ENCODE assay signal across 14 cellular contexts in genomic region chr10:69494626-69495558, GRCh38. TPM values are rescaled to one million over a fixed set of nuclear protein-coding genes. Genes with fewer than 3 reads are reported as not detected.
DNase-seq lines count a peak whose midpoint lies in the region; ATAC-seq, FAIRE-seq and TF ChIP-seq lines count a peak whose summit lies in the region.
"Had no signal": no experiment of that assay in that cellular context is flagged by ENCODE, and none has a peak within 500 bp of the region (broad histone marks: within the 10 kb centered on the region; RNA-seq: fewer than 3 reads in every experiment).

No MANE protein-coding gene starts in this region.

- no peak for TF ChIP-seq EP300 in transverse colon (IDR thresholded peaks at IDR 0.05; ENCODE audit: low read depth)

- peak; percentile 31 to 57 for ATAC-seq in left cardiac atrium
- ATAC-seq: left lung; stimulated activated naive CD8-positive, alpha-beta T cell treated with anti-CD3 and anti-CD28 coated beads, Interleukin-15, Interleukin-2, amounts not matched to agents 100 U/mL and 50 U/mL, for 24 hours had no signal

- no peak overlapping the region for H3K4me3 ChIP-seq in astrocyte (ENCODE audit: insufficient read depth, low read depth, low read length)
- no peak overlapping the region for H3K4me3 ChIP-seq in osteoblast (ENCODE audit: insufficient read depth, low read length)
- no peak overlapping the region for H3K4me3 ChIP-seq in transverse colon
- H3K4me3 ChIP-seq in vagina, result no peak overlapping the region
- H3K4me3 ChIP-seq: left lung had no signal

- H4K20me1 ChIP-seq in astrocyte (ENCODE audit: insufficient read depth, low read length) (no peaks in the 10 kb centered on the region), osteoblast (ENCODE audit: insufficient read depth, low read length) (no peaks in the 10 kb centered on the region)

- no peak overlapping the region for H3K27ac Mint-ChIP-seq in astrocyte (ENCODE audit: unreplicated experiment)
- H3K27ac Mint-ChIP-seq in activated T-helper 2 cell treated with anti-CD3 and anti-CD28 coated beads, Interferon-gamma antibody, Interleukin-2, Interleukin-4, amounts not matched to agents 10 μg/mL and 5 μg/mL and 100 μg/mL, durations not matched to agents 14 hours and 24 hours and 36 hours, result no peak overlapping the region
- H3K27ac Mint-ChIP-seq: activated naive CD8-positive, alpha-beta T cell treated with anti-CD3 and anti-CD28 coated beads for 36 hours had no signal

- H3K4me1 ChIP-seq in astrocyte (ENCODE audit: insufficient read depth, low read length) (no peaks in the 10 kb centered on the region), osteoblast (ENCODE audit: insufficient read depth, low read length) (peaks cover 4% of the 10 kb centered on the region), transverse colon (peaks cover 5 to 29% (median 16%) of the 10 kb centered on the region in 4 donors), vagina (peaks cover 7% of the 10 kb centered on the region)
- H3K4me1 ChIP-seq: left lung, parathyroid adenoma had no signal

- peaks cover 6% of the 10 kb centered on the region for H3K27me3 ChIP-seq in astrocyte (ENCODE audit: insufficient read depth, low read length)
- no peaks in the 10 kb centered on the region for H3K27me3 ChIP-seq in osteoblast (ENCODE audit: insufficient read depth, low read length)
- no peaks in the 10 kb centered on the region for H3K27me3 ChIP-seq in transverse colon
- no peaks in the 10 kb centered on the region for H3K27me3 ChIP-seq in vagina
- H3K27me3 ChIP-seq: left lung had no signal

- 84 to 93% methylated on average over 3 to 30 of the region's 30 CpGs for WGBS in transverse colon (ENCODE audit: low coverage in 1 of 2), 2 donors

- H3K27ac ChIP-seq in astrocyte (ENCODE audit: low read depth, low read length) (no peak overlapping the region), osteoblast (ENCODE audit: low read depth, low read length) (no peak overlapping the region), transverse colon (peak overlapping the region; percentile 53 to 79 (median 75)), vagina (no peak overlapping the region)
- H3K27ac ChIP-seq: left lung, parathyroid adenoma had no signal

- H2AFZ ChIP-seq in astrocyte (ENCODE audit: low read depth, low read length) (peak overlapping the region; percentile 63), osteoblast (ENCODE audit: low read length) (no peak overlapping the region)
- H2AFZ ChIP-seq: parathyroid adenoma had no signal

- H3K9ac ChIP-seq in astrocyte (ENCODE audit: low read length), result no peak overlapping the region
- H3K9ac ChIP-seq: parathyroid adenoma had no signal

- no peak overlapping the region for H3K4me3 Mint-ChIP-seq in astrocyte (ENCODE audit: unreplicated experiment)
- H3K4me3 Mint-ChIP-seq in activated T-helper 2 cell treated with anti-CD3 and anti-CD28 coated beads, Interferon-gamma antibody, Interleukin-2, Interleukin-4, amounts not matched to agents 10 μg/mL and 5 μg/mL and 100 μg/mL, durations not matched to agents 14 hours and 24 hours and 36 hours (ENCODE audit: low read depth), result no peak overlapping the region
- H3K4me3 Mint-ChIP-seq: activated naive CD8-positive, alpha-beta T cell treated with anti-CD3 and anti-CD28 coated beads for 36 hours had no signal

- H3K9me3 ChIP-seq in astrocyte (ENCODE audit: insufficient read depth, low read depth, low read length), result no peaks in the 10 kb centered on the region
- no peaks in the 10 kb centered on the region for H3K9me3 ChIP-seq in osteoblast (ENCODE audit: low read depth, low read length)
- no peaks in the 10 kb centered on the region for H3K9me3 ChIP-seq in transverse colon
- H3K9me3 ChIP-seq in vagina, result no peaks in the 10 kb centered on the region

- H3K4me1 Mint-ChIP-seq in astrocyte (ENCODE audit: low read depth, unreplicated experiment), result no peaks in the 10 kb centered on the region
- no peaks in the 10 kb centered on the region for H3K4me1 Mint-ChIP-seq in activated T-helper 2 cell treated with anti-CD3 and anti-CD28 coated beads, Interferon-gamma antibody, Interleukin-2, Interleukin-4, amounts not matched to agents 10 μg/mL and 5 μg/mL and 100 μg/mL, durations not matched to agents 14 hours and 24 hours and 36 hours (ENCODE audit: low read depth)
- H3K4me1 Mint-ChIP-seq: activated naive CD8-positive, alpha-beta T cell treated with anti-CD3 and anti-CD28 coated beads for 36 hours had no signal

- H3K79me2 ChIP-seq in astrocyte (ENCODE audit: insufficient read depth, low read length) (no peaks in the 10 kb centered on the region), osteoblast (ENCODE audit: insufficient read depth, low read length) (no peaks in the 10 kb centered on the region)
- H3K79me2 ChIP-seq: parathyroid adenoma had no signal

- in situ Hi-C loops in transverse colon (cut with MboI; ENCODE audit: low pct_ligation_motif_present in 1 of 4, low pct_unique_long_range_greater_than_20kb in 1 of 4, low sequenced_read_pairs in 3 of 4), result no loop called here
- in situ Hi-C loops in GM13977 (cut with MboI; ENCODE audit: low pct_unique_long_range_greater_than_20kb, low sequenced_read_pairs, unreplicated experiment), result no loop called here

- H3K9me3 Mint-ChIP-seq in astrocyte (ENCODE audit: unreplicated experiment), result no peaks in the 10 kb centered on the region
- H3K9me3 Mint-ChIP-seq in activated T-helper 2 cell treated with anti-CD3 and anti-CD28 coated beads, Interferon-gamma antibody, Interleukin-2, Interleukin-4, amounts not matched to agents 10 μg/mL and 5 μg/mL and 100 μg/mL, durations not matched to agents 14 hours and 24 hours and 36 hours, result no peaks in the 10 kb centered on the region
- H3K9me3 Mint-ChIP-seq: activated naive CD8-positive, alpha-beta T cell treated with anti-CD3 and anti-CD28 coated beads for 36 hours had no signal

- intact Hi-C loops in left cardiac atrium (cut with DNase I) (no loop called here), transverse colon (cut with DNase I; ENCODE audit: low total_unique reads) (loop anchor here (5.0 kb wide), 1 partner anchor 78 kb away; the partner anchor contains the start of gene TACR2), vagina (cut with DNase I) (no loop called here)
- intact Hi-C loops in activated T-helper 2 cell treated with anti-CD3 and anti-CD28 coated beads, Interferon-gamma antibody, Interleukin-2, Interleukin-4, amounts not matched to agents 10 μg/mL and 5 μg/mL and 100 μg/mL, durations not matched to agents 14 hours and 24 hours and 36 hours (cut with micrococcal nuclease), result no loop called here

- FAIRE-seq in astrocyte (lab: Jason Lieb, UNC), result no peak
- FAIRE-seq: TTC549 had no signal

- H3K4me2 ChIP-seq in astrocyte (ENCODE audit: low read length), result no peak overlapping the region
- no peak overlapping the region for H3K4me2 ChIP-seq in osteoblast (ENCODE audit: insufficient read depth, low read length)

- H3K36me3 ChIP-seq in astrocyte (ENCODE audit: insufficient read depth, low read length) (no peaks in the 10 kb centered on the region), osteoblast (ENCODE audit: insufficient read depth, low read length) (no peaks in the 10 kb centered on the region), transverse colon (no peaks in the 10 kb centered on the region), vagina (no peaks in the 10 kb centered on the region)
- H3K36me3 ChIP-seq: left lung had no signal

- TF ChIP-seq CTCF in astrocyte (IDR thresholded peaks at IDR 0.05; ENCODE audit: insufficient read depth, low read depth, low read length) (no peak), osteoblast (IDR thresholded peaks at IDR 0.05; ENCODE audit: extremely low read depth, low read depth, low read length) (no peak), transverse colon (IDR thresholded peaks at IDR 0.05) (no peak), GM13977 (IDR thresholded peaks at IDR 0.05; ENCODE audit: extremely low read depth, insufficient read depth, missing control alignments) (no peak), vagina (IDR thresholded peaks at IDR 0.05) (no peak)

- peaks cover 7% of the 10 kb centered on the region for H3K27me3 Mint-ChIP-seq in astrocyte (ENCODE audit: low read depth, unreplicated experiment)
- H3K27me3 Mint-ChIP-seq in activated T-helper 2 cell treated with anti-CD3 and anti-CD28 coated beads, Interferon-gamma antibody, Interleukin-2, Interleukin-4, amounts not matched to agents 10 μg/mL and 5 μg/mL and 100 μg/mL, durations not matched to agents 14 hours and 24 hours and 36 hours (ENCODE audit: low read depth), result no peaks in the 10 kb centered on the region
- H3K27me3 Mint-ChIP-seq: activated naive CD8-positive, alpha-beta T cell treated with anti-CD3 and anti-CD28 coated beads for 36 hours had no signal

- peaks cover 9% of the 10 kb centered on the region for H3K36me3 Mint-ChIP-seq in astrocyte (ENCODE audit: low read depth, unreplicated experiment)
- no peaks in the 10 kb centered on the region for H3K36me3 Mint-ChIP-seq in activated T-helper 2 cell treated with anti-CD3 and anti-CD28 coated beads, Interferon-gamma antibody, Interleukin-2, Interleukin-4, amounts not matched to agents 10 μg/mL and 5 μg/mL and 100 μg/mL, durations not matched to agents 14 hours and 24 hours and 36 hours (ENCODE audit: low read depth)
- H3K36me3 Mint-ChIP-seq: activated naive CD8-positive, alpha-beta T cell treated with anti-CD3 and anti-CD28 coated beads for 36 hours had no signal

- no peak for TF ChIP-seq POLR2A in transverse colon (IDR thresholded peaks at IDR 0.05)
- no peak for TF ChIP-seq POLR2A in vagina (IDR thresholded peaks at IDR 0.05)

- DNase-seq in astrocyte (ENCODE audit: low read depth) (no peak), left cardiac atrium (no peak), osteoblast (ENCODE audit: insufficient read length, low spot score, missing footprints) (peak; percentile 23), transverse colon (no peak), GM13977 (ENCODE audit: low spot score) (no peak), vagina (ENCODE audit: extremely low spot score in 2 of 2) (no peak)
- DNase-seq in activated T-helper 2 cell treated with anti-CD3 and anti-CD28 coated beads, Interferon-gamma antibody, Interleukin-2, Interleukin-4, amounts not matched to agents 10 μg/mL and 5 μg/mL and 100 μg/mL, durations not matched to agents 14 hours and 24 hours and 36 hours (ENCODE audit: low spot score), result no peak
- DNase-seq: activated naive CD8-positive, alpha-beta T cell treated with anti-CD3 and anti-CD28 coated beads for 36 hours; NCI-H146; stimulated activated CD4-positive, alpha-beta T cell treated with anti-CD3 and anti-CD28 coated beads, Interleukin-4, amount 100 ng/mL, for 4 hours; stimulated activated naive CD8-positive, alpha-beta T cell treated with anti-CD3 and anti-CD28 coated beads, Interleukin-15, Interleukin-2, amounts not matched to agents 100 U/mL and 50 U/mL, for 24 hours had no signal

RNA-seq across cellular contexts. Expression of gene TSPAN15, which starts 43.6 kb away (rescaled TPM):
- total RNA-seq in astrocyte (8.7 and 9.4 TPM in 2 replicates), left cardiac atrium (10 to 100 TPM; 11.0 to 17.3 TPM), osteoblast (0.59 and 0.72 TPM in 2 replicates), transverse colon (100 to 1,000 TPM in 3 of 4 donors, 10 to 100 TPM in 1; 97.7 to 152 (median 148) TPM), vagina (26.5 TPM)
- total RNA-seq in activated T-helper 2 cell treated with anti-CD3 and anti-CD28 coated beads, Interferon-gamma antibody, Interleukin-2, Interleukin-4, amounts not matched to agents 10 μg/mL and 5 μg/mL and 100 μg/mL, durations not matched to agents 14 hours and 24 hours and 36 hours, result 0.55 and 0.85 TPM in 2 replicates

Comparison
In these comparisons a context has a peak if more than half of its experiments do, and no peak if none do; other contexts are left out.
1. H3K27ac ChIP-seq: peak in transverse colon (4 of 4); none in astrocyte (single experiment), osteoblast (single experiment) and vagina (single experiment).